Comparison of ENCODE assay signal across 1 cellular context in the genomic region with DNA sequence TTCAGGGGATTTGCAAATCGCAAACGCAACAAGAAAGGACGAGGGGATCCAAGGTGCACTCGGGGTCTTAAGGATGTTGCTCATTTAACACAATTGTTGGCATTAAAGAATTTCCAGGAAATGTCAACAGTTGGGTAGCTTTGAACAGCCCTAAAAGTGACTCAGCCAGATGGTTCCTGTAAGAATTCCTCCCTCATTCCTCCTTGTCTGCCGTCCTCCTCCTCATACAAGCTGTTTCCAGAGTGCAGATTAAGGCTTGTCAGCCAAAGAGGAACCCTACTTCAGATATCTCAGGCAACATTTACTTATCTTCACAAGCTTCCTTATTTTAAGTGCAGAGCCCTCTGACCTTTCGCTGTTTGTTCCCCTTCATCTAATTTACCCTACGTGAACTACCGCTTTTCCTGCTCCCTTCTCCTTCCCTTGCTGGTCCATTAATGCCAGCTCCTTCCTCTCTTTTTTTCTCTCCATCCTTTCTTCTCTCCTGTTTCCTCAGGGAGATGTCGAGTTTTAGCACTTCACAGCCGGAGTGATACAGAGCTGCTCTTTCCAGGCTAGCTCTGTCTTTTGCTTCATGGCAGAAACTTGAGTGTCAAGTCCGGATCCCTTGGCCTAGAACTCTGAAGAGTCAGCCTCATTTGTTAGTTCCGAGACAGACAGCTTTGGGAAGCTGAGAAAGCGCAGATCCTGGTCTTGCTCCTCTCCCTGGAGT.
TF ChIP-seq lines count a peak whose summit lies in the region.

No MANE protein-coding gene starts in this region.

TF ChIP-seq in K562, 482 proteins besides CTCF, POLR2A, EP300 and RAD21 (continued from another document and continues in another):
- TF ChIP-seq HMGN3 (IDR thresholded peaks at IDR 0.05; ENCODE audit: borderline replicate concordance, extremely low read depth, insufficient read length, low read depth, low read length) (peak; percentile 79), SAP30 (IDR thresholded peaks at IDR 0.05; ENCODE audit: borderline replicate concordance, insufficient read depth, low read depth, low read length, poor library complexity, severe bottlenecking) (no peak), XRCC3 (IDR thresholded peaks at IDR 0.05) (no peak), ZKSCAN8 (CRISPR knock-in tag; IDR thresholded peaks at IDR 0.05) (peak; percentile 4; the same call in 1 of the 2 replicates), RBBP5 (IDR thresholded peaks at IDR 0.05; ENCODE audit: borderline replicate concordance, insufficient read depth, low read length, poor library complexity, severe bottlenecking) (peak; percentile 59), HDAC3 (IDR thresholded peaks at IDR 0.05; ENCODE audit: borderline replicate concordance, partially characterized antibody) (peak; percentile 78), RUNX1 (IDR thresholded peaks at IDR 0.05; ENCODE audit: low read depth) (peak; percentile 90), SMAD3 (CRISPR knock-in tag; conservative IDR thresholded peaks at IDR 0.05) (no peak), NFE2 (IDR thresholded peaks at IDR 0.05; ENCODE audit: low read depth) (peak; percentile 82), ZNF124 (CRISPR knock-in tag; IDR thresholded peaks at IDR 0.05) (no peak), NCOA2 (IDR thresholded peaks at IDR 0.05; ENCODE audit: partially characterized antibody in 2 of 2) (peak; percentile 55 to 77), NFYB (IDR thresholded peaks at IDR 0.05; ENCODE audit: extremely low read depth, insufficient read length) (no peak), NCOA6 (IDR thresholded peaks at IDR 0.05) (no peak), CBX1 (IDR thresholded peaks at IDR 0.05; ENCODE audit: low read depth) (no peak), HLTF (IDR thresholded peaks at IDR 0.05) (peak; percentile 54; the same call in 1 of the 2 replicates), RBFOX2 (IDR thresholded peaks at IDR 0.05; ENCODE audit: low read depth, low read length) (no peak), SP2 (IDR thresholded peaks at IDR 0.05; ENCODE audit: extremely low read depth, low read depth, low read length, poor library complexity, severe bottlenecking) (no peak), HDGF (IDR thresholded peaks at IDR 0.05) (no peak), CAMTA2 (CRISPR knock-in tag; conservative IDR thresholded peaks at IDR 0.05) (no peak), ZBTB1 (CRISPR knock-in tag; IDR thresholded peaks at IDR 0.05; ENCODE audit: borderline replicate concordance, low read depth) (no peak; the same call in 1 of the 2 replicates), CCNT2 (IDR thresholded peaks at IDR 0.05; ENCODE audit: borderline replicate concordance, extremely low read depth, insufficient read length, low read depth, low read length) (peak; percentile 95), NR2C2 (CRISPR knock-in tag; IDR thresholded peaks at IDR 0.05) (peak; percentile 61; the same call in 1 of the 2 replicates), NR2C2 (tag; IDR thresholded peaks at IDR 0.05) (peak; percentile 88), FOSL1 (tag; conservative IDR thresholded peaks at IDR 0.05) (peak; percentile 78; the same call in 1 of the 2 replicates), SRSF7 (optimal IDR thresholded peaks at IDR 0.05; ENCODE audit: low read depth, low read length) (no peak), ZNF311 (CRISPR knock-in tag; IDR thresholded peaks at IDR 0.05) (no peak; the same call in none of the 2 replicates), HDAC1 (IDR thresholded peaks at IDR 0.05) (peak in 1 of 2 experiments; percentile 93; a peak in 2 of 4 replicates)
- TF ChIP-seq, protein P1, sequence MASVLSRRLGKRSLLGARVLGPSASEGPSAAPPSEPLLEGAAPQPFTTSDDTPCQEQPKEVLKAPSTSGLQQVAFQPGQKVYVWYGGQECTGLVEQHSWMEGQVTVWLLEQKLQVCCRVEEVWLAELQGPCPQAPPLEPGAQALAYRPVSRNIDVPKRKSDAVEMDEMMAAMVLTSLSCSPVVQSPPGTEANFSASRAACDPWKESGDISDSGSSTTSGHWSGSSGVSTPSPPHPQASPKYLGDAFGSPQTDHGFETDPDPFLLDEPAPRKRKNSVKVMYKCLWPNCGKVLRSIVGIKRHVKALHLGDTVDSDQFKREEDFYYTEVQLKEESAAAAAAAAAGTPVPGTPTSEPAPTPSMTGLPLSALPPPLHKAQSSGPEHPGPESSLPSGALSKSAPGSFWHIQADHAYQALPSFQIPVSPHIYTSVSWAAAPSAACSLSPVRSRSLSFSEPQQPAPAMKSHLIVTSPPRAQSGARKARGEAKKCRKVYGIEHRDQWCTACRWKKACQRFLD (CRISPR knock-in tag; IDR thresholded peaks at IDR 0.05): peak; percentile 65; the same call in 1 of the 2 replicates
- TF ChIP-seq, protein P2, sequence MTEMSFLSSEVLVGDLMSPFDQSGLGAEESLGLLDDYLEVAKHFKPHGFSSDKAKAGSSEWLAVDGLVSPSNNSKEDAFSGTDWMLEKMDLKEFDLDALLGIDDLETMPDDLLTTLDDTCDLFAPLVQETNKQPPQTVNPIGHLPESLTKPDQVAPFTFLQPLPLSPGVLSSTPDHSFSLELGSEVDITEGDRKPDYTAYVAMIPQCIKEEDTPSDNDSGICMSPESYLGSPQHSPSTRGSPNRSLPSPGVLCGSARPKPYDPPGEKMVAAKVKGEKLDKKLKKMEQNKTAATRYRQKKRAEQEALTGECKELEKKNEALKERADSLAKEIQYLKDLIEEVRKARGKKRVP (CRISPR knock-in tag; IDR thresholded peaks at IDR 0.05): no peak
- TF ChIP-seq, protein P3, sequence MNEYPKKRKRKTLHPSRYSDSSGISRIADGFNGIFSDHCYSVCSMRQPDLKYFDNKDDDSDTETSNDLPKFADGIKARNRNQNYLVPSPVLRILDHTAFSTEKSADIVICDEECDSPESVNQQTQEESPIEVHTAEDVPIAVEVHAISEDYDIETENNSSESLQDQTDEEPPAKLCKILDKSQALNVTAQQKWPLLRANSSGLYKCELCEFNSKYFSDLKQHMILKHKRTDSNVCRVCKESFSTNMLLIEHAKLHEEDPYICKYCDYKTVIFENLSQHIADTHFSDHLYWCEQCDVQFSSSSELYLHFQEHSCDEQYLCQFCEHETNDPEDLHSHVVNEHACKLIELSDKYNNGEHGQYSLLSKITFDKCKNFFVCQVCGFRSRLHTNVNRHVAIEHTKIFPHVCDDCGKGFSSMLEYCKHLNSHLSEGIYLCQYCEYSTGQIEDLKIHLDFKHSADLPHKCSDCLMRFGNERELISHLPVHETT (CRISPR knock-in tag; conservative IDR thresholded peaks at IDR 0.05 in 1 of 2, IDR thresholded peaks at IDR 0.05 in 1 of 2): peak in 1 of 2 experiments; percentile 75; a peak in 1 of 4 replicates
- TF ChIP-seq, protein P4, sequence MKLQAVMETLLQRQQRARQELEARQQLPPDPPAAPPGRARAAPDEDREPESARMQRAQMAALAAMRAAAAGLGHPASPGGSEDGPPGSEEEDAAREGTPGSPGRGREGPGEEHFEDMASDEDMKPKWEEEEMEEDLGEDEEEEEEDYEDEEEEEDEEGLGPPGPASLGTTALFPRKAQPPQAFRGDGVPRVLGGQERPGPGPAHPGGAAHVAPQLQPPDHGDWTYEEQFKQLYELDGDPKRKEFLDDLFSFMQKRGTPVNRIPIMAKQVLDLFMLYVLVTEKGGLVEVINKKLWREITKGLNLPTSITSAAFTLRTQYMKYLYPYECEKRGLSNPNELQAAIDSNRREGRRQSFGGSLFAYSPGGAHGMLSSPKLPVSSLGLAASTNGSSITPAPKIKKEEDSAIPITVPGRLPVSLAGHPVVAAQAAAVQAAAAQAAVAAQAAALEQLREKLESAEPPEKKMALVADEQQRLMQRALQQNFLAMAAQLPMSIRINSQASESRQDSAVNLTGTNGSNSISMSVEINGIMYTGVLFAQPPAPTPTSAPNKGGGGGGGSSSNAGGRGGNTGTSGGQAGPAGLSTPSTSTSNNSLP (IDR thresholded peaks at IDR 0.05; ENCODE audit: borderline replicate concordance, low read depth, low read length): 0 out of 2 replicates have a peak, but pooled peaks have one; percentile 33
- TF ChIP-seq, protein P5, sequence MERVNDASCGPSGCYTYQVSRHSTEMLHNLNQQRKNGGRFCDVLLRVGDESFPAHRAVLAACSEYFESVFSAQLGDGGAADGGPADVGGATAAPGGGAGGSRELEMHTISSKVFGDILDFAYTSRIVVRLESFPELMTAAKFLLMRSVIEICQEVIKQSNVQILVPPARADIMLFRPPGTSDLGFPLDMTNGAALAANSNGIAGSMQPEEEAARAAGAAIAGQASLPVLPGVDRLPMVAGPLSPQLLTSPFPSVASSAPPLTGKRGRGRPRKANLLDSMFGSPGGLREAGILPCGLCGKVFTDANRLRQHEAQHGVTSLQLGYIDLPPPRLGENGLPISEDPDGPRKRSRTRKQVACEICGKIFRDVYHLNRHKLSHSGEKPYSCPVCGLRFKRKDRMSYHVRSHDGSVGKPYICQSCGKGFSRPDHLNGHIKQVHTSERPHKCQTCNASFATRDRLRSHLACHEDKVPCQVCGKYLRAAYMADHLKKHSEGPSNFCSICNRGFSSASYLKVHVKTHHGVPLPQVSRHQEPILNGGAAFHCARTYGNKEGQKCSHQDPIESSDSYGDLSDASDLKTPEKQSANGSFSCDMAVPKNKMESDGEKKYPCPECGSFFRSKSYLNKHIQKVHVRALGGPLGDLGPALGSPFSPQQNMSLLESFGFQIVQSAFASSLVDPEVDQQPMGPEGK (CRISPR knock-in tag; IDR thresholded peaks at IDR 0.05; ENCODE audit: borderline replicate concordance): no peak; the same call in 1 of the 2 replicates
- TF ChIP-seq, protein P6, sequence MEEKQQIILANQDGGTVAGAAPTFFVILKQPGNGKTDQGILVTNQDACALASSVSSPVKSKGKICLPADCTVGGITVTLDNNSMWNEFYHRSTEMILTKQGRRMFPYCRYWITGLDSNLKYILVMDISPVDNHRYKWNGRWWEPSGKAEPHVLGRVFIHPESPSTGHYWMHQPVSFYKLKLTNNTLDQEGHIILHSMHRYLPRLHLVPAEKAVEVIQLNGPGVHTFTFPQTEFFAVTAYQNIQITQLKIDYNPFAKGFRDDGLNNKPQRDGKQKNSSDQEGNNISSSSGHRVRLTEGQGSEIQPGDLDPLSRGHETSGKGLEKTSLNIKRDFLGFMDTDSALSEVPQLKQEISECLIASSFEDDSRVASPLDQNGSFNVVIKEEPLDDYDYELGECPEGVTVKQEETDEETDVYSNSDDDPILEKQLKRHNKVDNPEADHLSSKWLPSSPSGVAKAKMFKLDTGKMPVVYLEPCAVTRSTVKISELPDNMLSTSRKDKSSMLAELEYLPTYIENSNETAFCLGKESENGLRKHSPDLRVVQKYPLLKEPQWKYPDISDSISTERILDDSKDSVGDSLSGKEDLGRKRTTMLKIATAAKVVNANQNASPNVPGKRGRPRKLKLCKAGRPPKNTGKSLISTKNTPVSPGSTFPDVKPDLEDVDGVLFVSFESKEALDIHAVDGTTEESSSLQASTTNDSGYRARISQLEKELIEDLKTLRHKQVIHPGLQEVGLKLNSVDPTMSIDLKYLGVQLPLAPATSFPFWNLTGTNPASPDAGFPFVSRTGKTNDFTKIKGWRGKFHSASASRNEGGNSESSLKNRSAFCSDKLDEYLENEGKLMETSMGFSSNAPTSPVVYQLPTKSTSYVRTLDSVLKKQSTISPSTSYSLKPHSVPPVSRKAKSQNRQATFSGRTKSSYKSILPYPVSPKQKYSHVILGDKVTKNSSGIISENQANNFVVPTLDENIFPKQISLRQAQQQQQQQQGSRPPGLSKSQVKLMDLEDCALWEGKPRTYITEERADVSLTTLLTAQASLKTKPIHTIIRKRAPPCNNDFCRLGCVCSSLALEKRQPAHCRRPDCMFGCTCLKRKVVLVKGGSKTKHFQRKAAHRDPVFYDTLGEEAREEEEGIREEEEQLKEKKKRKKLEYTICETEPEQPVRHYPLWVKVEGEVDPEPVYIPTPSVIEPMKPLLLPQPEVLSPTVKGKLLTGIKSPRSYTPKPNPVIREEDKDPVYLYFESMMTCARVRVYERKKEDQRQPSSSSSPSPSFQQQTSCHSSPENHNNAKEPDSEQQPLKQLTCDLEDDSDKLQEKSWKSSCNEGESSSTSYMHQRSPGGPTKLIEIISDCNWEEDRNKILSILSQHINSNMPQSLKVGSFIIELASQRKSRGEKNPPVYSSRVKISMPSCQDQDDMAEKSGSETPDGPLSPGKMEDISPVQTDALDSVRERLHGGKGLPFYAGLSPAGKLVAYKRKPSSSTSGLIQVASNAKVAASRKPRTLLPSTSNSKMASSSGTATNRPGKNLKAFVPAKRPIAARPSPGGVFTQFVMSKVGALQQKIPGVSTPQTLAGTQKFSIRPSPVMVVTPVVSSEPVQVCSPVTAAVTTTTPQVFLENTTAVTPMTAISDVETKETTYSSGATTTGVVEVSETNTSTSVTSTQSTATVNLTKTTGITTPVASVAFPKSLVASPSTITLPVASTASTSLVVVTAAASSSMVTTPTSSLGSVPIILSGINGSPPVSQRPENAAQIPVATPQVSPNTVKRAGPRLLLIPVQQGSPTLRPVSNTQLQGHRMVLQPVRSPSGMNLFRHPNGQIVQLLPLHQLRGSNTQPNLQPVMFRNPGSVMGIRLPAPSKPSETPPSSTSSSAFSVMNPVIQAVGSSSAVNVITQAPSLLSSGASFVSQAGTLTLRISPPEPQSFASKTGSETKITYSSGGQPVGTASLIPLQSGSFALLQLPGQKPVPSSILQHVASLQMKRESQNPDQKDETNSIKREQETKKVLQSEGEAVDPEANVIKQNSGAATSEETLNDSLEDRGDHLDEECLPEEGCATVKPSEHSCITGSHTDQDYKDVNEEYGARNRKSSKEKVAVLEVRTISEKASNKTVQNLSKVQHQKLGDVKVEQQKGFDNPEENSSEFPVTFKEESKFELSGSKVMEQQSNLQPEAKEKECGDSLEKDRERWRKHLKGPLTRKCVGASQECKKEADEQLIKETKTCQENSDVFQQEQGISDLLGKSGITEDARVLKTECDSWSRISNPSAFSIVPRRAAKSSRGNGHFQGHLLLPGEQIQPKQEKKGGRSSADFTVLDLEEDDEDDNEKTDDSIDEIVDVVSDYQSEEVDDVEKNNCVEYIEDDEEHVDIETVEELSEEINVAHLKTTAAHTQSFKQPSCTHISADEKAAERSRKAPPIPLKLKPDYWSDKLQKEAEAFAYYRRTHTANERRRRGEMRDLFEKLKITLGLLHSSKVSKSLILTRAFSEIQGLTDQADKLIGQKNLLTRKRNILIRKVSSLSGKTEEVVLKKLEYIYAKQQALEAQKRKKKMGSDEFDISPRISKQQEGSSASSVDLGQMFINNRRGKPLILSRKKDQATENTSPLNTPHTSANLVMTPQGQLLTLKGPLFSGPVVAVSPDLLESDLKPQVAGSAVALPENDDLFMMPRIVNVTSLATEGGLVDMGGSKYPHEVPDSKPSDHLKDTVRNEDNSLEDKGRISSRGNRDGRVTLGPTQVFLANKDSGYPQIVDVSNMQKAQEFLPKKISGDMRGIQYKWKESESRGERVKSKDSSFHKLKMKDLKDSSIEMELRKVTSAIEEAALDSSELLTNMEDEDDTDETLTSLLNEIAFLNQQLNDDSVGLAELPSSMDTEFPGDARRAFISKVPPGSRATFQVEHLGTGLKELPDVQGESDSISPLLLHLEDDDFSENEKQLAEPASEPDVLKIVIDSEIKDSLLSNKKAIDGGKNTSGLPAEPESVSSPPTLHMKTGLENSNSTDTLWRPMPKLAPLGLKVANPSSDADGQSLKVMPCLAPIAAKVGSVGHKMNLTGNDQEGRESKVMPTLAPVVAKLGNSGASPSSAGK (IDR thresholded peaks at IDR 0.05): 0 out of 2 replicates have a peak, but pooled peaks have one; percentile 10
- TF ChIP-seq, protein P7, sequence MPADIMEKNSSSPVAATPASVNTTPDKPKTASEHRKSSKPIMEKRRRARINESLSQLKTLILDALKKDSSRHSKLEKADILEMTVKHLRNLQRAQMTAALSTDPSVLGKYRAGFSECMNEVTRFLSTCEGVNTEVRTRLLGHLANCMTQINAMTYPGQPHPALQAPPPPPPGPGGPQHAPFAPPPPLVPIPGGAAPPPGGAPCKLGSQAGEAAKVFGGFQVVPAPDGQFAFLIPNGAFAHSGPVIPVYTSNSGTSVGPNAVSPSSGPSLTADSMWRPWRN (IDR thresholded peaks at IDR 0.05; ENCODE audit: low read depth): peak; percentile 91
